8 cellular contexts compared by ENCODE assay signal in the genomic region with DNA sequence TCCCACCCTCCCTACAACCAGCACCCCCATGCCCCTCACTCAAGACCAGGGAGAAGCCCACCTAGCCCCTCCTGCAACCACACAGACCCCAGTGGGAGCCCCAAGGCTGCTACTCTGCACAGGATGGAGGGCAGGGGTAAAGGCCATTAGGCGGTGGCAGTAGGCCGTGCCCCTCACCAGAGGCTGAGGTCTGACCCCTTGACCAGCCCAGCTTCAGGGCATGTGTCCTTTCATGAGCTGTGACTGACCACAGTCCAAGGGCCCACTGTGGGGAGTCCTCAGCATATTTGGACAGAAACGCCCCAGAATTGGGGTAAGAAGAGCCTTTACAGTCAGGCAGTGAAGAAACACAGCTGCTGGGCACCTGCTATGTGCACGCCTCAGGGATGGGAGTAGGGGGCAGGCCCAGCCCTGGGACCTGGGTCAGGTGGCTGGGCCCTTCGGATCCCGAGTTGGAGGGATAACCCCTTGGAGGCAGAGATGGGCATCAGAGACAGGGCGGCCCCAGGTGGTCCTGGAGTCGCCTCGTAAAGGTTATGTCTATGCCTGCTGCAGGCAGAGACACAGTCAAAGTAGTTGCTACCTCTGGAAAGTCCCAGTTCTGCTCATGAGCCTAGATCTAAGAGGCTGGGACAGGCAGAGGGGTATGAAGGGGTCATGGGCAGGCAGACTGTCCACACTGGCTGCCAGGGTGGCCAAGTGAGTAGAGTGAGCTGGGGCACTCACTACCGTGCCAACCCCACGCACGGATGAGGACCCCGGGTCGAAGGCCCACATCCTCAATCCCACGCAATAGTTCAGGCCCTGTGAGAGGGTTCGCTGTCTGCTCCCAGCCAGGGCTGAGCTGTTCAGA. TPM values are rescaled to one million over a fixed set of nuclear protein-coding genes. Genes with fewer than 3 reads are reported as not detected.
DNase-seq lines count a peak whose midpoint lies in the region; ATAC-seq lines count a peak whose summit lies in the region.

No MANE protein-coding gene starts in this region.

- H3K4me3 ChIP-seq in HAP-1: peak overlapping the region; percentile 92
- H3K4me3 ChIP-seq in iPS-18a (ENCODE audit: low read length): peak overlapping the region; percentile 80

- no peaks in the 10 kb centered on the region for H3K9me3 Mint-ChIP-seq in activated T-helper 17 cell treated with anti-CD3 and anti-CD28 coated beads, Interleukin-2, amount 50 U/mL, for 72 hours

- no peaks in the 10 kb centered on the region for H3K27me3 ChIP-seq in HAP-1 (ENCODE audit: low read depth)
- H3K27me3 ChIP-seq in iPS-18a (ENCODE audit: control insufficient read depth, insufficient read depth, low read length): no peaks in the 10 kb centered on the region

- DNase-seq in HAP-1 (ENCODE audit: low spot score in 2 of 2) (no peak), retina (no peak), AG08396 (ENCODE audit: low spot score) (no peak), CD1c-positive myeloid dendritic cell (ENCODE audit: extremely low spot score) (no peak), NCI-H2196 (lab: John Stamatoyannopoulos, UW; ENCODE audit: unreplicated experiment) (no peak)
- peak; percentile 62 for DNase-seq in stimulated activated CD8-positive, alpha-beta memory T cell treated with anti-CD3 and anti-CD28 coated beads, Interleukin-4, amount 100 ng/mL, for 48 hours

- peaks cover 35% of the 10 kb centered on the region for H3K36me3 ChIP-seq in HAP-1 (replicated peaks)
- peaks cover 16% of the 10 kb centered on the region for H3K36me3 ChIP-seq in iPS-18a (ENCODE audit: control insufficient read depth, low read depth, low read length)

- H3K4me3 Mint-ChIP-seq in activated T-helper 17 cell treated with anti-CD3 and anti-CD28 coated beads, Interleukin-2, amount 50 U/mL, for 72 hours: peak overlapping the region; percentile 94

- H3K9me3 ChIP-seq in HAP-1 (no peaks in the 10 kb centered on the region), iPS-18a (ENCODE audit: control insufficient read depth, low read depth, low read length) (no peaks in the 10 kb centered on the region)

- H3K36me3 Mint-ChIP-seq in activated T-helper 17 cell treated with anti-CD3 and anti-CD28 coated beads, Interleukin-2, amount 50 U/mL, for 72 hours (ENCODE audit: low read depth): peaks cover 51% of the 10 kb centered on the region

- peak overlapping the region; percentile 98 for H3K9ac ChIP-seq in iPS-18a (ENCODE audit: low read length)

- peaks cover 18% of the 10 kb centered on the region for H3K4me1 ChIP-seq in HAP-1
- H3K4me1 ChIP-seq in iPS-18a (ENCODE audit: control insufficient read depth, low read depth, low read length): peaks cover 10% of the 10 kb centered on the region

- peak overlapping the region; percentile 70 for H3K27ac ChIP-seq in iPS-18a (ENCODE audit: low read length)

- H3K4me1 Mint-ChIP-seq in activated T-helper 17 cell treated with anti-CD3 and anti-CD28 coated beads, Interleukin-2, amount 50 U/mL, for 72 hours: peaks cover 16% of the 10 kb centered on the region

- no peaks in the 10 kb centered on the region for H3K27me3 Mint-ChIP-seq in activated T-helper 17 cell treated with anti-CD3 and anti-CD28 coated beads, Interleukin-2, amount 50 U/mL, for 72 hours

- in situ Hi-C loops in HAP-1 (cut with MboI; ENCODE audit: low sequenced_read_pairs): no loop called here

- no peak for ATAC-seq in activated T-helper 17 cell treated with anti-CD3 and anti-CD28 coated beads, Interleukin-2, amount 50 U/mL, for 72 hours (replicated peaks)

- peak overlapping the region; percentile 97 for H3K27ac Mint-ChIP-seq in activated T-helper 17 cell treated with anti-CD3 and anti-CD28 coated beads, Interleukin-2, amount 50 U/mL, for 72 hours

RNA-seq across cellular contexts. Expression of gene RPS5, which starts 1.5 kb away (rescaled TPM):
- total RNA-seq in activated T-helper 17 cell treated with anti-CD3 and anti-CD28 coated beads, Interleukin-2, amount 50 U/mL, for 72 hours: 1,000 to 10,000 TPM; 1,376 to 1,435 TPM

RNA-seq across cellular contexts. Expression of gene ZNF837, which starts 4.7 kb away (rescaled TPM):
- 1 to 10 TPM; 1.1 to 1.9 TPM for total RNA-seq in activated T-helper 17 cell treated with anti-CD3 and anti-CD28 coated beads, Interleukin-2, amount 50 U/mL, for 72 hours

RNA-seq across cellular contexts. Expression of gene RNF225, which starts 9.9 kb away (rescaled TPM):
- under 1 TPM in 1 of 2 donors, not detected in 1; 0.64 TPM for total RNA-seq in activated T-helper 17 cell treated with anti-CD3 and anti-CD28 coated beads, Interleukin-2, amount 50 U/mL, for 72 hours

RNA-seq across cellular contexts. Expression of gene ZNF584, which starts 22.9 kb away (rescaled TPM):
- 1 to 10 TPM; 9.0 to 9.8 TPM for total RNA-seq in activated T-helper 17 cell treated with anti-CD3 and anti-CD28 coated beads, Interleukin-2, amount 50 U/mL, for 72 hours

RNA-seq across cellular contexts. Expression of gene ZNF497, which starts 23.0 kb away (rescaled TPM):
- 1 to 10 TPM; 1.7 to 1.8 TPM for total RNA-seq in activated T-helper 17 cell treated with anti-CD3 and anti-CD28 coated beads, Interleukin-2, amount 50 U/mL, for 72 hours
